Comparison of ENCODE assay signal across 26 cellular contexts in genomic region chr9:103731541-103731940, GRCh38.
DNase-seq lines count a peak whose midpoint lies in the region; ATAC-seq, FAIRE-seq and TF ChIP-seq lines count a peak whose summit lies in the region.
"Had no signal": no experiment of that assay in that cellular context is flagged by ENCODE, and none has a peak within 500 bp of the region (broad histone marks: within the 10 kb centered on the region; RNA-seq: fewer than 3 reads in every experiment).

No MANE protein-coding gene starts in this region.

- FAIRE-seq in A549 (lab: Jason Lieb, UNC) = no peak
- FAIRE-seq: GM12878 had no signal

- POLR2A ChIA-PET in A549 (lab: Yijun Ruan, JAX) = no interaction called here

- no peaks in the 10 kb centered on the region for H3K9me3 ChIP-seq in A549
- H3K9me3 ChIP-seq in MG63 = no peaks in the 10 kb centered on the region
- H3K9me3 ChIP-seq: BLaER1, heart right ventricle, psoas muscle, upper lobe of left lung had no signal

- H3K36me3 ChIP-seq in MG63 = no peaks in the 10 kb centered on the region
- H3K36me3 ChIP-seq: BLaER1, heart right ventricle, upper lobe of left lung had no signal

- DNase-seq in A549 (ENCODE audit: low read depth in 1 of 2, low spot score in 1 of 2) (no peak), MG63 (no peak), amniotic epithelial cell (ENCODE audit: low read depth) (peak; percentile 61), foreskin melanocyte (peak; percentile 39), NCI-H526 treated with DMSO at 0.1 percent for 48 hours (lab: John Stamatoyannopoulos, UW) (no peak), cardiac septum (ENCODE audit: low spot score) (no peak)
- DNase-seq: activated CD4-positive, alpha-beta T cell treated with anti-CD3 and anti-CD28 coated beads, Interleukin-2, amount 10 ng/mL, durations not matched to agents 7 days and 5 days; activated CD8-positive, alpha-beta memory T cell treated with anti-CD3 and anti-CD28 coated beads, Interleukin-2, amount 10 ng/mL, durations not matched to agents 7 days and 5 days; activated naive CD4-positive, alpha-beta T cell treated with anti-CD3 and anti-CD28 coated beads for 36 hours; DMS79 treated with DMSO at 0.1 percent for 48 hours; dorsolateral prefrontal cortex; heart right ventricle; mesendoderm; NCI-H1436 treated with DMSO at 0.1 percent for 48 hours; NCI-H510A; NK-92 treated with Interleukin-12 subunit alpha and Interleukin-12 subunit beta, amount 100 ng/mL, for 24 hours; nucleus accumbens; psoas muscle; substantia nigra; T-helper 17 cell; upper lobe of left lung had no signal

- H3K4me1 ChIP-seq in A549 = 0 out of 3 replicates have a peak, but pooled peaks cover 6% of the 10 kb centered on the region
- H3K4me1 ChIP-seq: BLaER1, heart right ventricle, psoas muscle, upper lobe of left lung had no signal

- WGBS in A549 (ENCODE audit: missing lambda C conversion rate) = 4% methylated on average over 2 of the region's 2 CpGs

- TF ChIP-seq RAD21 in A549 (conservative IDR thresholded peaks at IDR 0.05 in 1 of 2, IDR thresholded peaks at IDR 0.05 in 1 of 2) = no peak

- H3K4me3 ChIP-seq in A549 (no peak overlapping the region), MG63 (peak overlapping the region; percentile 15)
- H3K4me3 ChIP-seq: BLaER1, dorsolateral prefrontal cortex, GM12878, heart right ventricle, psoas muscle, skin epidermis, upper lobe of left lung had no signal

- no peak for TF ChIP-seq POLR2A in A549 (IDR thresholded peaks at IDR 0.05; ENCODE audit: low read length)

- no peak for TF ChIP-seq EP300 in A549 (IDR thresholded peaks at IDR 0.05)

- CTCF ChIA-PET in A549 (lab: Yijun Ruan, JAX) = no interaction called here

- TF ChIP-seq CTCF in A549 (IDR thresholded peaks at IDR 0.05) = no peak

- H3K27me3 ChIP-seq in MG63 = no peaks in the 10 kb centered on the region
- H3K27me3 ChIP-seq: BLaER1, dorsolateral prefrontal cortex, heart right ventricle, upper lobe of left lung had no signal

- H3K27ac ChIP-seq in A549 = no peak overlapping the region
- H3K27ac ChIP-seq: BLaER1, dorsolateral prefrontal cortex, heart right ventricle, psoas muscle, skin epidermis, upper lobe of left lung had no signal

- no peak for ATAC-seq in A549
- ATAC-seq in esophagus mucosa = no peak
- ATAC-seq in GM21529 (IDR thresholded peaks at IDR 0.05; ENCODE audit: unreplicated experiment) = no peak
- ATAC-seq: activated CD8-positive, alpha-beta memory T cell treated with anti-CD3 and anti-CD28 coated beads, Interleukin-2, amount 10 ng/mL, durations not matched to agents 7 days and 5 days; GM12878; heart right ventricle; psoas muscle; T-helper 17 cell had no signal

- H3K4me2 ChIP-seq in A549 = peak overlapping the region; percentile 61
- H3K4me2 ChIP-seq: BLaER1 had no signal

- intact Hi-C loops in cardiac septum (cut with DNase I) = no loop called here

TF ChIP-seq in A549, 52 proteins besides CTCF, POLR2A, EP300 and RAD21:
- TF ChIP-seq RARB (CRISPR knock-in tag; IDR thresholded peaks at IDR 0.05) (no peak), HOXB5 (CRISPR knock-in tag; IDR thresholded peaks at IDR 0.05) (no peak), REST (IDR thresholded peaks at IDR 0.05) (no peak), HOXB13 (CRISPR knock-in tag; IDR thresholded peaks at IDR 0.05; ENCODE audit: low read depth) (no peak), RNF2 (IDR thresholded peaks at IDR 0.05; ENCODE audit: borderline replicate concordance, low read depth) (no peak), MAZ (IDR thresholded peaks at IDR 0.05; ENCODE audit: borderline replicate concordance, low read depth, low read length) (no peak), ESRRA (IDR thresholded peaks at IDR 0.05; ENCODE audit: borderline replicate concordance, low read length) (no peak), FOXS1 (CRISPR knock-in tag; IDR thresholded peaks at IDR 0.05) (no peak), HMGXB4 (CRISPR knock-in tag; IDR thresholded peaks at IDR 0.05; ENCODE audit: borderline replicate concordance) (no peak), SREBF2 (IDR thresholded peaks at IDR 0.05) (no peak), TP53 (CRISPR knock-in tag; IDR thresholded peaks at IDR 0.05) (no peak), ATOH8 (CRISPR knock-in tag; IDR thresholded peaks at IDR 0.05; ENCODE audit: low read depth) (no peak), FOSL2 (IDR thresholded peaks at IDR 0.05) (no peak), FOSL2 (CRISPR knock-in tag; IDR thresholded peaks at IDR 0.05) (no peak), HES2 (IDR thresholded peaks at IDR 0.05) (no peak), MYC (IDR thresholded peaks at IDR 0.05; ENCODE audit: borderline replicate concordance, low read length) (no peak), BCL3 (IDR thresholded peaks at IDR 0.05) (no peak), HDAC2 (IDR thresholded peaks at IDR 0.05) (no peak)
- TF ChIP-seq, protein P1, sequence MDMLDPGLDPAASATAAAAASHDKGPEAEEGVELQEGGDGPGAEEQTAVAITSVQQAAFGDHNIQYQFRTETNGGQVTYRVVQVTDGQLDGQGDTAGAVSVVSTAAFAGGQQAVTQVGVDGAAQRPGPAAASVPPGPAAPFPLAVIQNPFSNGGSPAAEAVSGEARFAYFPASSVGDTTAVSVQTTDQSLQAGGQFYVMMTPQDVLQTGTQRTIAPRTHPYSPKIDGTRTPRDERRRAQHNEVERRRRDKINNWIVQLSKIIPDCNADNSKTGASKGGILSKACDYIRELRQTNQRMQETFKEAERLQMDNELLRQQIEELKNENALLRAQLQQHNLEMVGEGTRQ (IDR thresholded peaks at IDR 0.05) = no peak

Comparison
In these comparisons a context has a peak if more than half of its experiments do, and no peak if none do; other contexts are left out.
1. DNase-seq: peak in amniotic epithelial cell (single experiment) and foreskin melanocyte (single experiment); none in A549 (0 of 2), MG63 (single experiment), NCI-H526 treated with DMSO at 0.1 percent for 48 hours (single experiment) and cardiac septum (single experiment).